ENCODE assay signal across 22 cellular contexts in genomic region chr1:115445090-115445489, GRCh38.
"Had no signal": no experiment of that assay in that cellular context is flagged by ENCODE, and none has a peak within 500 bp of the region (broad histone marks: within the 10 kb centered on the region; RNA-seq: fewer than 3 reads in every experiment).

No MANE protein-coding gene starts in this region.

- DNase-seq: colonic mucosa; effector CD8-positive, alpha-beta T cell; endodermal cell; foreskin keratinocyte; hypothalamus; immature natural killer cell; left cardiac atrium; left lung; natural killer cell; pancreas; right lobe of liver; small intestine; stimulated activated CD4-positive, alpha-beta T cell treated with anti-CD3 and anti-CD28 coated beads, Interleukin-15, amount 100 ng/mL, for 24 hours; stimulated activated CD4-positive, alpha-beta T cell treated with anti-CD3 and anti-CD28 coated beads, Interleukin-2, amount 100 ng/mL, for 48 hours; stimulated activated naive B cell treated with anti-CD40 and anti-IgM and Interleukin-4, amounts not matched to agents 10 μg/mL and 1 μg/mL and 100 μg/mL, for 72 hours; upper lobe of right lung; uterus had no signal

- H3K27me3 ChIP-seq: colonic mucosa, foreskin keratinocyte, left lung, neutrophil, pancreas, right lobe of liver, tibial nerve, upper lobe of right lung, uterus had no signal

- H3K4me3 ChIP-seq: colonic mucosa, left lung, pancreas, right lobe of liver, thoracic aorta, tibial nerve, upper lobe of right lung, uterus had no signal

- ATAC-seq: esophagus mucosa; foreskin keratinocyte; left lung; natural killer cell; pancreas; right lobe of liver; stimulated activated naive B cell treated with anti-CD40 and anti-IgM and Interleukin-4, amounts not matched to agents 10 μg/mL and 1 μg/mL and 100 μg/mL, for 72 hours; upper lobe of right lung had no signal

- H3K27ac ChIP-seq: colonic mucosa, epithelial cell of prostate, foreskin keratinocyte, left lung, neutrophil, pancreas, right lobe of liver, thoracic aorta, tibial nerve, upper lobe of right lung, uterus had no signal

- H3K36me3 ChIP-seq: colonic mucosa, left lung, neutrophil, pancreas, right lobe of liver, thoracic aorta, tibial nerve, upper lobe of right lung, uterus had no signal

- H3K4me1 ChIP-seq: colonic mucosa, foreskin keratinocyte, left lung, pancreas, right lobe of liver, tibial nerve, upper lobe of right lung, uterus had no signal
